Comparison of ENCODE assay signal across 14 cellular contexts in the genomic region with DNA sequence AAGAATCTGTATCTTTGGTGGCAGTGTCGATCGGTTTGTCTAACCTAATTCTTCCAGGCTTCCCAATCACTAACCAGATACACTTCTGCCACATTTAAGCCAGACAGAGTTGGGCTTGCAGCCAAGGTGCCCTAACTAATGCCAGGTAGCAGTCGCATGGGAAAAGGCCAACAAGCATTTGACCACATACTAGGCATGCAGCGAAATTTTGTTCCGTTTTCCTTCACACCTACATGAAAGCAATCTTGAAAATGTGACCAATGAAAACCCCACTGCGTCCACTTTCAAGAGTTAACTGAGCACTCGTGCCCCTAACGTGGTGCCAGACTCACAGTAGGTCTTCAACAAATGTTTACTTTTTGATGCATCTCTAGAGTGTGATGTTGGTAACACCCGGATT.
A peak's percentile ranks its signal among the peaks of the same experiment; 100 is the strongest.
DNase-seq lines count a peak whose midpoint lies in the region; ATAC-seq and TF ChIP-seq lines count a peak whose summit lies in the region.
"Had no signal": no experiment of that assay in that cellular context is flagged by ENCODE, and none has a peak within 500 bp of the region (broad histone marks: within the 10 kb centered on the region; RNA-seq: fewer than 3 reads in every experiment).

No MANE protein-coding gene starts in this region.

- H3K27me3 ChIP-seq in brain microvascular endothelial cell (replicated peaks) (no peaks in the 10 kb centered on the region), mesenchymal stem cell (ENCODE audit: control insufficient read depth in 1 of 2, insufficient read depth in 1 of 2, low read length in 2 of 2) (no peaks in the 10 kb centered on the region)
- H3K27me3 ChIP-seq: upper lobe of left lung had no signal

- H2BK5ac ChIP-seq in mesenchymal stem cell (ENCODE audit: low read depth, low read length, poor library complexity, severe bottlenecking): peak overlapping the region; percentile 99

- no peaks in the 10 kb centered on the region for H3K36me3 ChIP-seq in brain microvascular endothelial cell (replicated peaks)
- H3K36me3 ChIP-seq in mesenchymal stem cell (ENCODE audit: control insufficient read depth in 1 of 2, insufficient read depth in 2 of 2, low read depth in 1 of 2, low read length in 2 of 2): no peaks in the 10 kb centered on the region
- H3K36me3 ChIP-seq: HAP-1, upper lobe of left lung had no signal

- H3K23ac ChIP-seq in mesenchymal stem cell (ENCODE audit: low read length in 2 of 2): no peak overlapping the region

- H3K4me1 ChIP-seq in mesenchymal stem cell (ENCODE audit: control insufficient read depth, insufficient read depth, low read depth, low read length): peaks cover 47% of the 10 kb centered on the region
- H3K4me1 ChIP-seq: HAP-1 had no signal

- 87% methylated on average over 9 of the region's 9 CpGs for WGBS in mesenchymal stem cell

- no peak overlapping the region for H3K4me3 ChIP-seq in brain microvascular endothelial cell (ENCODE audit: low read depth, low read length)
- H3K4me3 ChIP-seq in mesenchymal stem cell (ENCODE audit: insufficient read depth in 1 of 2, low read depth in 1 of 2, low read length in 2 of 2): no peak overlapping the region
- H3K4me3 ChIP-seq: HAP-1, K562, upper lobe of left lung had no signal

- no peak overlapping the region for H3K9ac ChIP-seq in mesenchymal stem cell (ENCODE audit: low read length)

- H2BK15ac ChIP-seq in mesenchymal stem cell (ENCODE audit: low read depth, poor library complexity, severe bottlenecking): peak overlapping the region; percentile 35

- TF ChIP-seq CTCF in brain microvascular endothelial cell (IDR thresholded peaks at IDR 0.05; ENCODE audit: low read depth, low read length, missing control alignments): no peak

- no peaks in the 10 kb centered on the region for H3K9me3 ChIP-seq in mesenchymal stem cell (ENCODE audit: control insufficient read depth, low read length)
- H3K9me3 ChIP-seq: HAP-1, upper lobe of left lung had no signal

- H3K27ac ChIP-seq in brain microvascular endothelial cell: peak overlapping the region; percentile 77
- peak overlapping the region; percentile 99 for H3K27ac ChIP-seq in mesenchymal stem cell (ENCODE audit: low read length, poor library complexity, severe bottlenecking)
- H3K27ac ChIP-seq: upper lobe of left lung had no signal

- H4K91ac ChIP-seq in mesenchymal stem cell (ENCODE audit: low read length): peak overlapping the region; percentile 2

- peak overlapping the region; percentile 58 to 93 for H3K18ac ChIP-seq in mesenchymal stem cell (ENCODE audit: low read depth in 1 of 2, low read length in 2 of 2)

- peak overlapping the region in 1 of 2 experiments; percentile 6 for H3K4ac ChIP-seq in mesenchymal stem cell (ENCODE audit: low read depth in 1 of 2, low read length in 2 of 2)

- DNase-seq in left ventricle myocardium superior (peak; percentile 58), Right ventricle myocardium inferior (ENCODE audit: missing footprints) (no peak), brain microvascular endothelial cell (no peak), mesenchymal stem cell (no peak), NCI-H510A (lab: John Stamatoyannopoulos, UW) (no peak), GM19238 (ENCODE audit: insufficient read length, low spot score) (no peak)
- DNase-seq: activated T-cell treated with anti-CD3 and anti-CD28 coated beads, Interleukin-2, amount 50 U/mL, for 4 hours; CD8-positive, alpha-beta memory T cell; stimulated activated naive B cell treated with anti-CD40 and anti-IgM and Interleukin-4, amounts not matched to agents 10 μg/mL and 1 μg/mL and 100 μg/mL, for 72 hours; upper lobe of left lung had no signal

- no peak overlapping the region for H3K4me2 ChIP-seq in mesenchymal stem cell (ENCODE audit: low read length, poor library complexity, severe bottlenecking)

- no peak overlapping the region for H3K14ac ChIP-seq in mesenchymal stem cell (ENCODE audit: low read length in 2 of 2)

- H3K79me1 ChIP-seq in mesenchymal stem cell (replicated peaks; ENCODE audit: low read length, poor library complexity, severe bottlenecking): peaks cover 5% of the 10 kb centered on the region

- peak overlapping the region; percentile 98 for H2AK5ac ChIP-seq in mesenchymal stem cell (ENCODE audit: low read length, severe bottlenecking)

- in situ Hi-C loops in brain microvascular endothelial cell (cut with HindIII; ENCODE audit: low pct_ligation_motif_present, low sequenced_read_pairs): no loop called here

- no peak overlapping the region for H2AFZ ChIP-seq in mesenchymal stem cell (ENCODE audit: low read depth, low read length)

- intact Hi-C loops in left ventricle myocardium superior (cut with micrococcal nuclease) (no loop called here), Right ventricle myocardium inferior (cut with DNase I) (loop anchor here (5.0 kb wide), 1 partner anchor 47 kb away; no protein-coding TSS in a partner anchor)

- no peak overlapping the region for H4K8ac ChIP-seq in mesenchymal stem cell (ENCODE audit: low read length)

- peak overlapping the region; percentile 2 to 94 for H2BK12ac ChIP-seq in mesenchymal stem cell (ENCODE audit: low read length in 2 of 2)

- H2BK120ac ChIP-seq in mesenchymal stem cell (ENCODE audit: low read depth, low read length): peak overlapping the region; percentile 1

- ATAC-seq in left ventricle myocardium superior (no peak), Right ventricle myocardium inferior (no peak), GM19324 (IDR thresholded peaks at IDR 0.05; ENCODE audit: low FRiP score, unreplicated experiment) (no peak), GM19035 (IDR thresholded peaks at IDR 0.05; ENCODE audit: unreplicated experiment) (no peak)
- ATAC-seq: activated T-cell treated with anti-CD3 and anti-CD28 coated beads, Interleukin-2, amount 50 U/mL, for 4 hours; K562; stimulated activated naive B cell treated with anti-CD40 and anti-IgM and Interleukin-4, amounts not matched to agents 10 μg/mL and 1 μg/mL and 100 μg/mL, for 72 hours had no signal
